9 cellular contexts compared by ENCODE assay signal in the genomic region with DNA sequence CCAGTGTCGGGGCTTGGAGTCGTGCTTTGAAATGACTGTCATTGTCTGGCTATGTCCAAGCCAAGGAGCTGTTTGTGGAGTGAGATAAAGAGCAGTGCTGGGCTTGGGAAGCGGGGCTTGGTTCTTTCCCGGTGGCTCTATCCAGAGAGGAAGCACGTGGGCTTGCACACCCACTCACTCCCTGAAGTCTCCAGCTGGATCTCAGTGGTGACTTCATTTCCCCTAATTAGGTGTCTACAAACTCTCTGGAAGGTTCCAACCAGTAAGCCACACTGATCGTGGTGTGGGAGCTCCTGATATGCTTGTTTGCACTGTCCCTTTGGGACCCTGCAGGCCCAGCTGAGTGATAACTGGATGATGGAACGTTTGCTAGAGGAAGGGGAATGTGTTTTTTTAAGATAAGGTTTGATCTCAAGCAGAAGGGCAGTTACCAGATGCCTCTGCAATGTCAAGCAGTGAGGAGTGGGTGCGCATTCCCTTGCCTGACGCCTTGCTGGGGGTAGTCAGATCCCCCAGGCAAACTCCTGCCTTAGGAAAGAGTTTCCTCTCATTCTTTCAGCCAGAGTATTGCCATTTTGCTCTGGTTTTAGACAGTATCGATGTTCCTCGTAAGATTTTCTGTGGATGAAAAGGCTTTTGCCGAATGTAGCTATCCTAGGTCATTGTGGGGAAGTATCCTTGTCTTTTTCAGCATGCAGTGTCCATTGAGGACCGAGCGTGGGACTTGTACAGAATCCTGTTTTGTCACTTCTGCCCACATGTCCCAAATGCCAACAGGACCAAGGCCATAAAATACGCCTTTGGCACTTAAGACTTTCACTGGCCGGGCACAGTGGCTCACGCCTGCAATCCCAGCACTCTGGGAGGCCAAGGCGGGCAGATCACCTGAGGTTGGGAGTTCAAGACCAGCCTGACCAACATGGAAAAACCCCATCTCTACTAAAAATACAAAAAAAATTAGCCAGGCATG.
A peak's percentile ranks its signal among the peaks of the same experiment; 100 is the strongest.
DNase-seq lines count a peak whose midpoint lies in the region; ATAC-seq and TF ChIP-seq lines count a peak whose summit lies in the region.
"Had no signal": no experiment of that assay in that cellular context is flagged by ENCODE, and none has a peak within 500 bp of the region (broad histone marks: within the 10 kb centered on the region; RNA-seq: fewer than 3 reads in every experiment).

No MANE protein-coding gene starts in this region.

- POLR2A ChIA-PET in Caco-2 (lab: Charles Lee), result interaction anchor here (1.0 to 1.9 kb wide), 6 partner anchors 9 to 134 kb away, joined by 4 to 10 read pairs (median 8); no protein-coding TSS in a partner anchor

- H3K9me3 Mint-ChIP-seq in Caco-2 (ENCODE audit: unreplicated experiment), result no peaks in the 10 kb centered on the region

- H3K9me3 ChIP-seq in Caco-2, result no peaks in the 10 kb centered on the region

- peaks cover 81% of the 10 kb centered on the region for H3K36me3 Mint-ChIP-seq in Caco-2 (ENCODE audit: insufficient read depth, unreplicated experiment)

- peak overlapping the region; percentile 92 for H3K27ac Mint-ChIP-seq in Caco-2 (ENCODE audit: unreplicated experiment)

- CTCF ChIA-PET in Caco-2 (lab: Charles Lee), result interaction anchor here (0.7 to 2.2 kb wide), 10 partner anchors 9 to 113 kb away, joined by 3 to 10 read pairs (median 4); no protein-coding TSS in a partner anchor

- no peak overlapping the region for H3K4me3 ChIP-seq in Caco-2 (ENCODE audit: low read depth, low read length)

- TF ChIP-seq CTCF in Caco-2 (IDR thresholded peaks at IDR 0.05; ENCODE audit: insufficient read depth in 1 of 2, low read depth in 1 of 2, low read length in 1 of 2, severe bottlenecking in 1 of 2, unreplicated experiment in 1 of 2), result no peak

- no peaks in the 10 kb centered on the region for H3K27me3 Mint-ChIP-seq in Caco-2 (ENCODE audit: insufficient read depth, unreplicated experiment)

- intact Hi-C loops in Caco-2 (cut with micrococcal nuclease; ENCODE audit: unreplicated experiment), result loop anchor here (1.0 to 2.0 kb wide), 7 partner anchors 14 to 87 kb away; no protein-coding TSS in a partner anchor

- DNase-seq in Caco-2, result peak; percentile 83 to 91
- DNase-seq in UCSD-AML1 (lab: John Stamatoyannopoulos, UW; ENCODE audit: unreplicated experiment), result peak; percentile 73
- DNase-seq in glomerular endothelial cell (ENCODE audit: extremely low read depth, low read depth, low spot score), result peak; percentile 96
- peak; percentile 99 for DNase-seq in pulmonary artery endothelial cell (ENCODE audit: low read depth, low spot score)
- DNase-seq in NCI-H446 treated with DMSO at 0.1 percent for 48 hours (lab: John Stamatoyannopoulos, UW), result no peak
- DNase-seq in SW 1271 (lab: John Stamatoyannopoulos, UW), result no peak
- DNase-seq: cortex of kidney had no signal

- H3K4me1 ChIP-seq in Caco-2, result peaks cover 56% of the 10 kb centered on the region

- peak overlapping the region; percentile 56 for H3K4me3 Mint-ChIP-seq in Caco-2 (ENCODE audit: unreplicated experiment)

- 0 out of 2 replicates have a peak, but pooled peaks cover 7% of the 10 kb centered on the region for H3K36me3 ChIP-seq in Caco-2 (ENCODE audit: control insufficient read depth, insufficient read depth, low read length)

- no peak for ATAC-seq in HG02870 (IDR thresholded peaks at IDR 0.05; ENCODE audit: unreplicated experiment)
- no peak for ATAC-seq in HG02571 (IDR thresholded peaks at IDR 0.05; ENCODE audit: unreplicated experiment)

- H3K27me3 ChIP-seq in Caco-2 (replicated peaks; ENCODE audit: control insufficient read depth, insufficient read depth, low read length), result no peaks in the 10 kb centered on the region

- H3K4me1 Mint-ChIP-seq in Caco-2 (ENCODE audit: low read depth, unreplicated experiment), result peaks cover 38% of the 10 kb centered on the region

- TSS peak; percentile 84 for BruUV-seq in Caco-2 (replicated peaks; lab: Mats Ljungman, UMichigan)

Comparison
In these comparisons a context has a peak if more than half of its experiments do, and no peak if none do; other contexts are left out.
1. DNase-seq: peak in Caco-2 (2 of 2), UCSD-AML1 (single experiment), glomerular endothelial cell (single experiment) and pulmonary artery endothelial cell (single experiment); none in NCI-H446 treated with DMSO at 0.1 percent for 48 hours (single experiment) and SW 1271 (0 of 2).